In genomic region chr19:42217522-42218442, GRCh38 we compare ENCODE assay signal across 8 cellular contexts. TPM values are rescaled to one million over a fixed set of nuclear protein-coding genes. Genes with fewer than 3 reads are reported as not detected.
DNase-seq lines count a peak whose midpoint lies in the region; ATAC-seq and TF ChIP-seq lines count a peak whose summit lies in the region.

Gene DEDD2 (minus strand): TSS chr19:42217677. CDS start chr19:42217007, 670 bp downstream.

- TF ChIP-seq EP300 in tibial nerve (IDR thresholded peaks at IDR 0.05) = peak; percentile 94 to 99

- H3K9ac ChIP-seq in parathyroid adenoma = peak within 1 kb of the TSS; percentile 40

- H3K27me3 ChIP-seq in parathyroid adenoma (ENCODE audit: control insufficient read depth, insufficient read depth, low read length) (no peaks in the 10 kb centered on the region), tibial nerve (no peaks in the 10 kb centered on the region)

- H3K4me1 ChIP-seq in parathyroid adenoma (peaks cover 27% of the 10 kb centered on the region), tibial nerve (peaks cover 0 to 63% (median 35%) of the 10 kb centered on the region in 4 donors)

- DNase-seq in GM10266 (ENCODE audit: extremely low spot score) (peak; percentile 99), NCI-H1417 (lab: John Stamatoyannopoulos, UW) (peak; percentile 95 to 99 (median 97)), SW 1271 (lab: John Stamatoyannopoulos, UW) (peak; percentile 72 to 90), Right ventricle myocardium inferior (ENCODE audit: missing footprints) (peak; percentile 98), tibial nerve (ENCODE audit: low spot score in 2 of 2) (peak; percentile 94)
- peak; percentile 95 for DNase-seq in activated naive CD8-positive, alpha-beta T cell treated with anti-CD3 and anti-CD28 coated beads, Interleukin-2, amount 50 U/mL, for 16 hours (ENCODE audit: low read depth, low spot score)

- peaks cover 81% of the 10 kb centered on the region for H3K79me2 ChIP-seq in parathyroid adenoma

- ATAC-seq in HG02759 (IDR thresholded peaks at IDR 0.05; ENCODE audit: unreplicated experiment) = peak; percentile 63
- peak; percentile 88 for ATAC-seq in Right ventricle myocardium inferior

- H3K36me3 ChIP-seq in parathyroid adenoma (ENCODE audit: control insufficient read depth, insufficient read depth, low read length) (no peaks in the 10 kb centered on the region), tibial nerve (peaks cover 0 to 24% (median under 1%) of the 10 kb centered on the region in 3 donors)

- peak within 1 kb of the TSS; percentile 82 for H3K4me3 ChIP-seq in parathyroid adenoma (ENCODE audit: low read depth, low read length)
- peak within 1 kb of the TSS; percentile 70 to 91 (median 80) for H3K4me3 ChIP-seq in tibial nerve

- peak within 1 kb of the TSS; percentile 82 for H3K4me2 ChIP-seq in parathyroid adenoma (ENCODE audit: low read length)

- 15% methylated on average over 54 to 56 of the region's 56 CpGs for WGBS in tibial nerve, 2 donors

- TF ChIP-seq CTCF in GM10266 (IDR thresholded peaks at IDR 0.05; ENCODE audit: control insufficient read depth, insufficient read depth, low read depth, missing control alignments) (no peak), parathyroid adenoma (IDR thresholded peaks at IDR 0.05) (no peak), tibial nerve (IDR thresholded peaks at IDR 0.05) (peak in 1 of 5 experiments; percentile 10)

- H3K27ac ChIP-seq in parathyroid adenoma (peak within 1 kb of the TSS; percentile 74), tibial nerve (peak within 1 kb of the TSS; percentile 89 to 97 (median 94))

- intact Hi-C loops in Right ventricle myocardium inferior (cut with DNase I) = no loop called here

- H2AFZ ChIP-seq in parathyroid adenoma = peak within 1 kb of the TSS; percentile 62

- H3K9me3 ChIP-seq in parathyroid adenoma (ENCODE audit: control insufficient read depth, low read length) = no peaks in the 10 kb centered on the region
- no peaks in the 10 kb centered on the region for H3K9me3 ChIP-seq in tibial nerve

- peak; percentile 33 to 84 for TF ChIP-seq POLR2A in tibial nerve (IDR thresholded peaks at IDR 0.05)

RNA-seq across cellular contexts. Expression of gene DEDD2, which starts in this region (rescaled TPM):
- total RNA-seq in Right ventricle myocardium inferior (16.7 TPM), tibial nerve (10 to 100 TPM; 33.9 to 56.2 (median 40.3) TPM)

Comparison
In these comparisons a context has a peak if more than half of its experiments do, and no peak if none do; other contexts are left out.
1. Peak in every context shown above with its lines: DNase-seq, ATAC-seq, H3K4me3 ChIP-seq and H3K27ac ChIP-seq.